ENCODE assay signal across 7 cellular contexts in the genomic region with DNA sequence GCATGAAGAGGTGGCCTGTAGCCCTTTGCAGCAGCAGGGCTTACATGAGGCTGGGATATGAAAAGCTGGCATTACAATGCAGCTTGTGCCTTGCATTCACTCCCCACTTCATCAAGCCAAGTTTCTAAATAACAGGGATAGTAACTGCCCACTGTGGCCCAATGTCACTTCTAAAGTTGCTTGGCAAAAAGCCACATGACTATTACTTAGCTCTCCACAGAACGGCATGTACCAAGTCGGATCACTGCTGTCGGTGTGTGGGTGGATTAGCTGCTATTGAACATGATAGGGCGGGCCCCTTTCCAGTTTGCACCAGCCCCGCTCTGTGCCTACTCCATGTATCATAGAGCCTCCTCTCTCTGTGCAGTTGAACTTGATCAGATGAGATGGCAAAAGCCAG.
DNase-seq lines count a peak whose midpoint lies in the region; ATAC-seq and TF ChIP-seq lines count a peak whose summit lies in the region.
"Not testable (repeated sequence)": the region's sequence is repeated elsewhere in the genome, so short reads cannot be mapped to it uniquely, and the experiment has no call there.

No MANE protein-coding gene starts in this region.

- not testable (repeated sequence) for H3K4me1 Mint-ChIP-seq in activated T-helper 17 cell treated with anti-CD3 and anti-CD28 coated beads, Interleukin-2, amount 50 U/mL, for 72 hours; central memory CD8-positive, alpha-beta T cell

- H3K27me3 Mint-ChIP-seq in activated T-helper 17 cell treated with anti-CD3 and anti-CD28 coated beads, Interleukin-2, amount 50 U/mL, for 72 hours; central memory CD8-positive, alpha-beta T cell: not testable (repeated sequence)

- not testable (repeated sequence) for H3K36me3 ChIP-seq in left lung; psoas muscle (ENCODE audit: insufficient read depth in 1 of 2, low read depth in 1 of 2); thoracic aorta

- DNase-seq in RWPE1 (ENCODE audit: low spot score); central memory CD8-positive, alpha-beta T cell (ENCODE audit: low spot score in 2 of 2); left lung; thoracic aorta (ENCODE audit: low spot score): not testable (repeated sequence)
- DNase-seq in cardiac septum (ENCODE audit: low spot score) (peak; percentile 27), psoas muscle (peak in 1 of 2 donors; percentile 25)

- ATAC-seq in activated T-helper 17 cell treated with anti-CD3 and anti-CD28 coated beads, Interleukin-2, amount 50 U/mL, for 72 hours (replicated peaks), result peak; percentile 52
- peak; percentile 53 for ATAC-seq in central memory CD8-positive, alpha-beta T cell (replicated peaks; ENCODE audit: extremely low read depth, poor library complexity, severe bottlenecking)
- ATAC-seq in left lung, result peak; percentile 94
- peak; percentile 93 to 97 (median 96) for ATAC-seq in psoas muscle
- peak; percentile 99 for ATAC-seq in thoracic aorta (ENCODE audit: insufficient number of reproducible peaks, low FRiP score, low read depth)

- H3K27me3 ChIP-seq in left lung; psoas muscle (ENCODE audit: insufficient read depth in 3 of 3, low read length in 2 of 3); thoracic aorta (replicated peaks; ENCODE audit: insufficient read depth): not testable (repeated sequence)

- not testable (repeated sequence) for H3K9me3 ChIP-seq in left lung, psoas muscle, thoracic aorta

- not testable (repeated sequence) for H3K4me3 Mint-ChIP-seq in activated T-helper 17 cell treated with anti-CD3 and anti-CD28 coated beads, Interleukin-2, amount 50 U/mL, for 72 hours; central memory CD8-positive, alpha-beta T cell

- not testable (repeated sequence) for H3K27ac Mint-ChIP-seq in activated T-helper 17 cell treated with anti-CD3 and anti-CD28 coated beads, Interleukin-2, amount 50 U/mL, for 72 hours; central memory CD8-positive, alpha-beta T cell (ENCODE audit: low read depth)

- not testable (repeated sequence) for H3K4me3 ChIP-seq in left lung, thoracic aorta
- H3K4me3 ChIP-seq in psoas muscle, result peak overlapping the region; percentile 34

- POLR2A ChIA-PET in RWPE1 (lab: Yijun Ruan, JAX; ENCODE audit: low non-redundant PET), result not testable (repeated sequence)

- H3K9me3 Mint-ChIP-seq in activated T-helper 17 cell treated with anti-CD3 and anti-CD28 coated beads, Interleukin-2, amount 50 U/mL, for 72 hours; central memory CD8-positive, alpha-beta T cell: not testable (repeated sequence)

- not testable (repeated sequence) for H3K4me1 ChIP-seq in left lung; psoas muscle; thoracic aorta (ENCODE audit: control insufficient read depth in 1 of 2, low read depth in 2 of 2)

- H3K36me3 Mint-ChIP-seq in activated T-helper 17 cell treated with anti-CD3 and anti-CD28 coated beads, Interleukin-2, amount 50 U/mL, for 72 hours (ENCODE audit: low read depth); central memory CD8-positive, alpha-beta T cell (ENCODE audit: insufficient read depth): not testable (repeated sequence)

- WGBS in psoas muscle, 3 donors, result no CpG with 5 or more reads among the region's 5 CpGs

- H3K27ac ChIP-seq in RWPE1 (peak overlapping the region; percentile 83), psoas muscle (peak overlapping the region; percentile 86), thoracic aorta (peak overlapping the region; percentile 79 to 87)
- H3K27ac ChIP-seq in left lung, result not testable (repeated sequence)

- intact Hi-C loops in cardiac septum (cut with DNase I); left lung (cut with DNase I); psoas muscle (cut with DNase I): not testable (repeated sequence)

- CTCF ChIA-PET in RWPE1 (lab: Yijun Ruan, JAX), result not testable (repeated sequence)

- TF ChIP-seq CTCF in RWPE1 (conservative IDR thresholded peaks at IDR 0.05; ENCODE audit: low read depth); left lung (IDR thresholded peaks at IDR 0.05); psoas muscle (IDR thresholded peaks at IDR 0.05); thoracic aorta (IDR thresholded peaks at IDR 0.05): not testable (repeated sequence)
